Comparison of ENCODE assay signal across 1 cellular context in the genomic region with DNA sequence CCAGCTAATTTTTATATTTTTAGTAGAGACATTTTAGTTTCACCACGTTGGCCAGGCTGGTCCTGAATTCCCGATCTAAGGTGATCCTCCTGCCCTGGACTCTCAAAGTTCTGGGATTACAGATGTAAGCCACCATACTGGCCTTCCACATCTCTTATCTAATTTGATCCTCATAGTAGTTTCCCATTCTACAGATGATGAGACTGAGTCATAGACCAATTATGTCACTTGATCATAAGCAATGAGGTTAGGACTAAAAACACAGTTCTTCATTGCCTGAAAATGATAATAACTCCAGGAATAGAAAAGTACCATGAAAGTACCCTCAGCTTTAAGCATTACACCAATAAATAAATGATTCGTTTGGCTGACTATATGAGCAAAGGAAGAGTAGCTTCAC.
TF ChIP-seq lines count a peak whose summit lies in the region.

No MANE protein-coding gene starts in this region.

TF ChIP-seq in HepG2, 621 proteins besides CTCF, POLR2A, EP300 and RAD21:
- TF ChIP-seq JUN (CRISPR knock-in tag; IDR thresholded peaks at IDR 0.05) (no peak), ZNF629 (CRISPR knock-in tag; conservative IDR thresholded peaks at IDR 0.05) (peak; percentile 63), ETV5 (CRISPR knock-in tag; IDR thresholded peaks at IDR 0.05; ENCODE audit: borderline replicate concordance) (no peak), AGO1 (IDR thresholded peaks at IDR 0.05; ENCODE audit: low read depth, low read length, poor library complexity, severe bottlenecking) (no peak), ZSCAN31 (CRISPR knock-in tag; IDR thresholded peaks at IDR 0.05; ENCODE audit: low read depth) (no peak), BCL6 (CRISPR knock-in tag; IDR thresholded peaks at IDR 0.05) (no peak)
- TF ChIP-seq, protein P1, sequence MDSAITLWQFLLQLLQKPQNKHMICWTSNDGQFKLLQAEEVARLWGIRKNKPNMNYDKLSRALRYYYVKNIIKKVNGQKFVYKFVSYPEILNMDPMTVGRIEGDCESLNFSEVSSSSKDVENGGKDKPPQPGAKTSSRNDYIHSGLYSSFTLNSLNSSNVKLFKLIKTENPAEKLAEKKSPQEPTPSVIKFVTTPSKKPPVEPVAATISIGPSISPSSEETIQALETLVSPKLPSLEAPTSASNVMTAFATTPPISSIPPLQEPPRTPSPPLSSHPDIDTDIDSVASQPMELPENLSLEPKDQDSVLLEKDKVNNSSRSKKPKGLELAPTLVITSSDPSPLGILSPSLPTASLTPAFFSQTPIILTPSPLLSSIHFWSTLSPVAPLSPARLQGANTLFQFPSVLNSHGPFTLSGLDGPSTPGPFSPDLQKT (CRISPR knock-in tag; IDR thresholded peaks at IDR 0.05; ENCODE audit: borderline replicate concordance), result no peak
- TF ChIP-seq, protein P2, sequence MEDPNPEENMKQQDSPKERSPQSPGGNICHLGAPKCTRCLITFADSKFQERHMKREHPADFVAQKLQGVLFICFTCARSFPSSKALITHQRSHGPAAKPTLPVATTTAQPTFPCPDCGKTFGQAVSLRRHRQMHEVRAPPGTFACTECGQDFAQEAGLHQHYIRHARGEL (CRISPR knock-in tag; IDR thresholded peaks at IDR 0.05), result no peak
